19 cellular contexts compared by ENCODE assay signal in the genomic region with DNA sequence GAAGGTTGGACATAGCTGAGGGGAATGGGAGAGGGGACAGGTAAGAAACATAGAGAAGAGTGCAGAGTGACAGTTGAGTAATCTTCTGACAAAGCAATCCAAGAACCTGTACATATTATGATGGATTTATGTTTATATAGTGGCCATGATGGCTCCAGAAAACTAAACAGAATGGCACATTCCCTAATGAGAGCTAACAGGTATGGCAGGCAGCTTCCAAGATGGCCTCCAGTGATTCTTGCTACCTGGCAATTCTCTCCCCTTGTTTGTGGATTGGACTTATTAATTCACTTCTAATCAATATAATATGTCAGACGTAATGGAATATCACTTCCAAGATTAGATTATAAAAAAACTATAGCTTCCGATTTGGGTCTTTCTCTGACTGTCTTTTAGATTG.
DNase-seq lines count a peak whose midpoint lies in the region; ATAC-seq and TF ChIP-seq lines count a peak whose summit lies in the region.
"Had no signal": no experiment of that assay in that cellular context is flagged by ENCODE, and none has a peak within 500 bp of the region (broad histone marks: within the 10 kb centered on the region; RNA-seq: fewer than 3 reads in every experiment).

No MANE protein-coding gene starts in this region.

- intact Hi-C loops in left cardiac atrium (cut with DNase I): no loop called here

- H3K4me3 Mint-ChIP-seq in WTC11 (peak overlapping the region; percentile 26), endodermal cell (peak overlapping the region; percentile 48)
- no peak overlapping the region for H3K4me3 Mint-ChIP-seq in T-helper 2 cell treated with Interferon-gamma antibody and Interleukin-4, amounts not matched to agents 5 μg/mL and 100 μg/mL, for 36 hours
- H3K4me3 Mint-ChIP-seq: B cell; CD4-positive, CD25-positive, alpha-beta regulatory T cell; CD8-positive, alpha-beta T cell; HFFc6 had no signal

- H3K27ac Mint-ChIP-seq in WTC11: peak overlapping the region; percentile 94
- peak overlapping the region; percentile 83 for H3K27ac Mint-ChIP-seq in endodermal cell
- no peak overlapping the region for H3K27ac Mint-ChIP-seq in T-helper 2 cell treated with Interferon-gamma antibody and Interleukin-4, amounts not matched to agents 5 μg/mL and 100 μg/mL, for 36 hours
- H3K27ac Mint-ChIP-seq: B cell; CD4-positive, CD25-positive, alpha-beta regulatory T cell; CD8-positive, alpha-beta T cell; HFFc6 had no signal

- H3K27ac ChIP-seq in endodermal cell (ENCODE audit: low read depth, low read length): no peak overlapping the region
- H3K27ac ChIP-seq: 22Rv1, BLaER1, C4-2B had no signal

- ATAC-seq in WTC11 (no peak), left cardiac atrium (no peak)
- ATAC-seq: CD8-positive, alpha-beta T cell had no signal

- H3K27me3 Mint-ChIP-seq in WTC11 (ENCODE audit: low read depth) (no peaks in the 10 kb centered on the region), endodermal cell (ENCODE audit: insufficient read depth) (no peaks in the 10 kb centered on the region)
- no peaks in the 10 kb centered on the region for H3K27me3 Mint-ChIP-seq in T-helper 2 cell treated with Interferon-gamma antibody and Interleukin-4, amounts not matched to agents 5 μg/mL and 100 μg/mL, for 36 hours (ENCODE audit: low read depth)
- H3K27me3 Mint-ChIP-seq: CD4-positive, CD25-positive, alpha-beta regulatory T cell had no signal

- no peaks in the 10 kb centered on the region for H3K4me1 ChIP-seq in endodermal cell (ENCODE audit: control insufficient read depth, insufficient read depth, low read length)
- H3K4me1 ChIP-seq: BLaER1, Caco-2, HAP-1 had no signal

- H3K9me3 Mint-ChIP-seq in WTC11: peaks cover 4% of the 10 kb centered on the region; the same call in 1 of the 2 replicates
- no peaks in the 10 kb centered on the region for H3K9me3 Mint-ChIP-seq in endodermal cell
- no peaks in the 10 kb centered on the region for H3K9me3 Mint-ChIP-seq in T-helper 2 cell treated with Interferon-gamma antibody and Interleukin-4, amounts not matched to agents 5 μg/mL and 100 μg/mL, for 36 hours
- H3K9me3 Mint-ChIP-seq: CD8-positive, alpha-beta T cell had no signal

- no peak overlapping the region for H3K9ac ChIP-seq in endodermal cell (ENCODE audit: extremely low read depth, low read length, poor library complexity, severe bottlenecking)
- H3K9ac ChIP-seq: BLaER1 had no signal

- H3K4me3 ChIP-seq in endodermal cell (ENCODE audit: low read length): no peak overlapping the region
- H3K4me3 ChIP-seq: BLaER1, HAP-1 had no signal

- TF ChIP-seq CTCF in WTC11 (IDR thresholded peaks at IDR 0.05) (no peak), endodermal cell (conservative IDR thresholded peaks at IDR 0.05) (no peak)

- H3K4me1 Mint-ChIP-seq in WTC11 (peaks cover 71% of the 10 kb centered on the region), endodermal cell (peaks cover 19% of the 10 kb centered on the region)
- no peaks in the 10 kb centered on the region for H3K4me1 Mint-ChIP-seq in T-helper 2 cell treated with Interferon-gamma antibody and Interleukin-4, amounts not matched to agents 5 μg/mL and 100 μg/mL, for 36 hours (ENCODE audit: low read depth)
- H3K4me1 Mint-ChIP-seq: B cell; CD4-positive, CD25-positive, alpha-beta regulatory T cell had no signal

- CTCF ChIA-PET in WTC11 (lab: Charles Lee): interaction anchor here (1.0 kb wide), 2 partner anchors 9 to 603 kb away, joined by 4 to 5 read pairs; no protein-coding TSS in a partner anchor

- H3K9me3 ChIP-seq in endodermal cell (ENCODE audit: control insufficient read depth, low read length): no peaks in the 10 kb centered on the region
- H3K9me3 ChIP-seq: BLaER1, Caco-2, HAP-1 had no signal

- H3K27me3 ChIP-seq in endodermal cell (ENCODE audit: control insufficient read depth, insufficient read depth, low read length, poor library complexity, severe bottlenecking): no peaks in the 10 kb centered on the region
- H3K27me3 ChIP-seq: BLaER1 had no signal

- H3K36me3 Mint-ChIP-seq in WTC11 (no peaks in the 10 kb centered on the region), endodermal cell (ENCODE audit: low read depth) (no peaks in the 10 kb centered on the region)
- no peaks in the 10 kb centered on the region for H3K36me3 Mint-ChIP-seq in T-helper 2 cell treated with Interferon-gamma antibody and Interleukin-4, amounts not matched to agents 5 μg/mL and 100 μg/mL, for 36 hours (ENCODE audit: low read depth)
- H3K36me3 Mint-ChIP-seq: CD4-positive, CD25-positive, alpha-beta regulatory T cell; CD8-positive, alpha-beta T cell had no signal

- POLR2A ChIA-PET in WTC11 (lab: Charles Lee): no interaction called here

- 71 to 83% methylated on average over 1 to 2 of the region's 2 CpGs for WGBS in endodermal cell (ENCODE audit: insufficient coverage in 1 of 2, insufficient read length in 1 of 2), 2 experiments

- H3K36me3 ChIP-seq in endodermal cell (ENCODE audit: control insufficient read depth, insufficient read depth, low read length): no peaks in the 10 kb centered on the region
- H3K36me3 ChIP-seq: BLaER1, HAP-1 had no signal

- DNase-seq in NCI-H2227 (lab: John Stamatoyannopoulos, UW; ENCODE audit: unreplicated experiment) (peak; percentile 13), NCI-H2227 treated with DMSO at 0.1 percent for 48 hours (lab: John Stamatoyannopoulos, UW) (no peak), WTC11 (ENCODE audit: low spot score) (no peak), endodermal cell (no peak), left cardiac atrium (no peak), HT-29 (ENCODE audit: low spot score) (no peak)
- no peak for DNase-seq in activated CD4-positive, alpha-beta T cell treated with anti-CD3 and anti-CD28 coated beads for 1 hour
- no peak for DNase-seq in T-helper 2 cell treated with Interferon-gamma antibody and Interleukin-4, amounts not matched to agents 5 μg/mL and 100 μg/mL, for 36 hours (ENCODE audit: low spot score)
- DNase-seq: Caco-2; CD4-positive, CD25-positive, alpha-beta regulatory T cell; CD8-positive, alpha-beta T cell; DMS153; DND-41; HFFc6 had no signal

TF ChIP-seq in WTC11, 78 proteins besides CTCF, POLR2A, EP300 and RAD21:
- TF ChIP-seq ELF4 (CRISPR knock-in tag; IDR thresholded peaks at IDR 0.05; ENCODE audit: low read depth): no peak
